In genomic region chr4:137806420-137806819, GRCh38 we compare ENCODE assay signal across 16 cellular contexts.
DNase-seq lines count a peak whose midpoint lies in the region; ATAC-seq and TF ChIP-seq lines count a peak whose summit lies in the region.
"Had no signal": no experiment of that assay in that cellular context is flagged by ENCODE, and none has a peak within 500 bp of the region (broad histone marks: within the 10 kb centered on the region; RNA-seq: fewer than 3 reads in every experiment).

No MANE protein-coding gene starts in this region.

- in situ Hi-C loops in KBM-7 (cut with MboI; ENCODE audit: low pct_unique_long_range_greater_than_20kb, low sequenced_read_pairs), result no loop called here

- H3K4me3 ChIP-seq in MM.1S (ENCODE audit: low read length), result no peak overlapping the region
- H3K4me3 ChIP-seq in neuronal stem cell (ENCODE audit: low read length in 2 of 2), result no peak overlapping the region
- no peak overlapping the region for H3K4me3 ChIP-seq in heart left ventricle
- H3K4me3 ChIP-seq: BLaER1 had no signal

- no peaks in the 10 kb centered on the region for H3K9me3 ChIP-seq in MM.1S (replicated peaks; ENCODE audit: insufficient read depth, low read length)
- H3K9me3 ChIP-seq in neuronal stem cell (replicated peaks in 1 of 2; ENCODE audit: control insufficient read depth in 2 of 2, insufficient read depth in 1 of 2, low read depth in 1 of 2, low read length in 2 of 2), result no peaks in the 10 kb centered on the region
- no peaks in the 10 kb centered on the region for H3K9me3 ChIP-seq in heart left ventricle
- H3K9me3 ChIP-seq: BE2C, BLaER1 had no signal

- no peak overlapping the region for H3K23ac ChIP-seq in neuronal stem cell (ENCODE audit: low read depth, low read length, poor library complexity)

- no peak overlapping the region for H3K4ac ChIP-seq in neuronal stem cell (ENCODE audit: low read length)

- intact Hi-C loops in heart left ventricle (cut with DNase I), result no loop called here

- no peak overlapping the region for H2BK12ac ChIP-seq in neuronal stem cell (ENCODE audit: low read length)

- H2AFZ ChIP-seq in MM.1S (ENCODE audit: low read length), result no peak overlapping the region
- H2AFZ ChIP-seq in neuronal stem cell (ENCODE audit: low read length), result peak overlapping the region; percentile 13

- no peaks in the 10 kb centered on the region for H3K9me2 ChIP-seq in MM.1S (replicated peaks; ENCODE audit: insufficient read depth, low read length)

- no peak overlapping the region for H3K14ac ChIP-seq in neuronal stem cell (ENCODE audit: low read length)

- H3K27ac ChIP-seq in MM.1S (ENCODE audit: low read length), result no peak overlapping the region
- no peak overlapping the region for H3K27ac ChIP-seq in neuronal stem cell (replicated peaks; ENCODE audit: low read length)
- no peak overlapping the region for H3K27ac ChIP-seq in heart left ventricle
- H3K27ac ChIP-seq: BLaER1 had no signal

- no peak overlapping the region for H2BK5ac ChIP-seq in neuronal stem cell (ENCODE audit: low read length)

- H2BK120ac ChIP-seq in neuronal stem cell (ENCODE audit: low read depth, low read length), result no peak overlapping the region

- no peaks in the 10 kb centered on the region for H4K20me1 ChIP-seq in MM.1S (ENCODE audit: insufficient read depth, low read length)
- H4K20me1 ChIP-seq: BLaER1 had no signal

- DNase-seq in MM.1S (peak; percentile 18), neuronal stem cell (ENCODE audit: low spot score) (no peak), KBM-7 (no peak), heart left ventricle (no peak)
- no peak for DNase-seq in activated naive CD4-positive, alpha-beta T cell treated with anti-CD3 and anti-CD28 coated beads, Interleukin-2, amount 50 U/mL, for 16 hours
- DNase-seq: 8988T; ACHN; BE2C; C1 segment of cervical spinal cord; CD4-positive, alpha-beta memory T cell; CD4-positive, CD25-positive, alpha-beta regulatory T cell; CD8-positive, alpha-beta memory T cell; COR-L47; DMS79 treated with DMSO at 0.1 percent for 48 hours; GF-D8 had no signal

- no peak overlapping the region for H3K4me2 ChIP-seq in MM.1S (ENCODE audit: low read depth, low read length)
- no peak overlapping the region for H3K4me2 ChIP-seq in neuronal stem cell (ENCODE audit: insufficient read depth, low read length, poor library complexity, severe bottlenecking)
- H3K4me2 ChIP-seq: BLaER1 had no signal

- H3K9ac ChIP-seq in MM.1S (ENCODE audit: low read length), result no peak overlapping the region
- no peak overlapping the region for H3K9ac ChIP-seq in neuronal stem cell (ENCODE audit: low read depth, low read length, poor library complexity)
- H3K9ac ChIP-seq: BLaER1 had no signal

- no CpG with 5 or more reads among the region's 3 CpGs for WGBS in neuronal stem cell (ENCODE audit: extremely low coverage in 2 of 2, insufficient read length in 2 of 2, insufficient replicate concordance in 1 of 2), 2 donors
- 84 to 90% (median 87%) methylated on average over 3 of the region's 3 CpGs for WGBS in heart left ventricle, 4 donors

- H2AK5ac ChIP-seq in neuronal stem cell (ENCODE audit: low read depth, low read length), result no peak overlapping the region

- no peak overlapping the region for H3K18ac ChIP-seq in neuronal stem cell (ENCODE audit: low read length)

- H3K79me1 ChIP-seq in neuronal stem cell (ENCODE audit: low read depth, low read length), result no peaks in the 10 kb centered on the region

- H3K4me1 ChIP-seq in MM.1S (ENCODE audit: low read length) (no peaks in the 10 kb centered on the region), neuronal stem cell (ENCODE audit: control insufficient read depth in 2 of 2, insufficient read depth in 1 of 2, low read depth in 1 of 2, low read length in 2 of 2) (no peaks in the 10 kb centered on the region), heart left ventricle (no peaks in the 10 kb centered on the region)
- H3K4me1 ChIP-seq: BE2C, BLaER1 had no signal

- no peak overlapping the region for H4K91ac ChIP-seq in neuronal stem cell (ENCODE audit: low read depth, low read length, poor library complexity)

- no peaks in the 10 kb centered on the region for H3K79me2 ChIP-seq in MM.1S (ENCODE audit: low read length)

- H2BK15ac ChIP-seq in neuronal stem cell (ENCODE audit: low read length), result no peak overlapping the region

- H4K8ac ChIP-seq in neuronal stem cell (ENCODE audit: low read depth, low read length), result no peak overlapping the region

- no peaks in the 10 kb centered on the region for H3F3A ChIP-seq in MM.1S (ENCODE audit: insufficient read depth, low read length)

- TF ChIP-seq CTCF in MM.1S (IDR thresholded peaks at IDR 0.05; ENCODE audit: low read length) (no peak), heart left ventricle (IDR thresholded peaks at IDR 0.05) (no peak)

- no peak for ATAC-seq in heart left ventricle

- H3K36me3 ChIP-seq in MM.1S (replicated peaks; ENCODE audit: insufficient read depth, low read length) (no peaks in the 10 kb centered on the region), neuronal stem cell (replicated peaks in 1 of 2; ENCODE audit: control insufficient read depth in 2 of 2, insufficient read depth in 2 of 2, low read length in 2 of 2) (no peaks in the 10 kb centered on the region), heart left ventricle (no peaks in the 10 kb centered on the region)
- H3K36me3 ChIP-seq: BE2C, BLaER1 had no signal

- H3K27me3 ChIP-seq in MM.1S (replicated peaks; ENCODE audit: insufficient read depth, low read length) (no peaks in the 10 kb centered on the region), neuronal stem cell (ENCODE audit: control insufficient read depth in 3 of 3, insufficient read depth in 3 of 3, low read depth in 1 of 3, low read length in 3 of 3) (no peaks in the 10 kb centered on the region), heart left ventricle (no peaks in the 10 kb centered on the region)
- H3K27me3 ChIP-seq: BE2C, BLaER1 had no signal

- no peak for TF ChIP-seq POLR2A in heart left ventricle (IDR thresholded peaks at IDR 0.05)
